Comparison of ENCODE assay signal across 1 cellular context in genomic region chr11:117230286-117230961, GRCh38.
A peak's percentile ranks its signal among the peaks of the same experiment; 100 is the strongest.
TF ChIP-seq lines count a peak whose summit lies in the region.

No MANE protein-coding gene starts in this region.

TF ChIP-seq in HepG2, 621 proteins besides CTCF, POLR2A, EP300 and RAD21:
- TF ChIP-seq CBX1 (IDR thresholded peaks at IDR 0.05; ENCODE audit: low read depth) (no peak), NCOA2 (CRISPR knock-in tag; IDR thresholded peaks at IDR 0.05) (no peak), KLF12 (CRISPR knock-in tag; IDR thresholded peaks at IDR 0.05; ENCODE audit: borderline replicate concordance) (no peak), CC2D1A (CRISPR knock-in tag; IDR thresholded peaks at IDR 0.05) (no peak), NRL (CRISPR knock-in tag; IDR thresholded peaks at IDR 0.05; ENCODE audit: borderline replicate concordance) (no peak), MAFK (conservative IDR thresholded peaks at IDR 0.05 in 1 of 2, IDR thresholded peaks at IDR 0.05 in 1 of 2; ENCODE audit: low read length in 2 of 2) (peak; percentile 3 to 44; a peak in 1 of 4 replicates)
